In the genomic region with DNA sequence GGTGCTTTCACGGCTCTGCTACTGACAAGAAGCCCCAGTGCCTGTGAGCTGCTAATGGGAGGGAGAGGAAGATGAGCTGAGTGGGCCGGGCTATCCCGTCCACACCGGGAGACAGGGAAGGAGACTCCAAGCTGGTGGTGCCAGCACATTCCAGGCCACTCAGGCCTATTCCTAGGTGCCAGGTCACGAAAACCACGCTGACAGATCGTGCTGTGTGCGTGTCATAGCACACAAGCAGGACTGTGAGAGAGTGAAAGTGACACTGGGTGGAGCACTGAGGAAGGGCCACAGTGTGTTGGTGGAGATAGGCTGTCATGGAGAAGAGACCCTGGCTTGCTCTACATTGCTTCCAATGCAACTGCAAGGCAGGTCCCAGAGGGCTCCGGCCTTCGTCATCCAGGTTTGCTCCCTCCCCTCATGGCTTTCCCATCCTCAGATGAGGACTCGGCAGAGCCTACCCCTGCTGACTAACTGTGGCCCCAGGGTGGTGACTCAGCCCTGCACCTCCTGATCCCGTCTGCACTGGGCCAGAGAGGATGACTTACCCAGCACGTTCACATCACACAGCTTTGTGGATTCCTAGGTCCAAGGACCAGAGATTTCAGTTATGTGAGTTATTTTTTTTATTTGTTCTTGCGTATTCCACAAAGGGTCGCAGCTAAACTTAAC, we compare ENCODE assay signal across 9 cellular contexts.
DNase-seq lines count a peak whose midpoint lies in the region; FAIRE-seq and TF ChIP-seq lines count a peak whose summit lies in the region.
"Had no signal": no experiment of that assay in that cellular context is flagged by ENCODE, and none has a peak within 500 bp of the region (broad histone marks: within the 10 kb centered on the region; RNA-seq: fewer than 3 reads in every experiment).

No MANE protein-coding gene starts in this region.

- no peak overlapping the region for H3K4me2 ChIP-seq in MM.1S (ENCODE audit: low read depth, low read length)

- no peak overlapping the region for H2AFZ ChIP-seq in MM.1S (ENCODE audit: low read length)

- no peaks in the 10 kb centered on the region for H3F3A ChIP-seq in MM.1S (ENCODE audit: insufficient read depth, low read length)

- peak in 1 of 2 donors; percentile 13 for TF ChIP-seq EP300 in tibial nerve (IDR thresholded peaks at IDR 0.05)

- POLR2A ChIA-PET in GM10248 (lab: Yijun Ruan, JAX) = no interaction called here

- no peaks in the 10 kb centered on the region for H3K79me2 ChIP-seq in MM.1S (ENCODE audit: low read length)

- no peak overlapping the region for H3K9ac ChIP-seq in MM.1S (ENCODE audit: low read length)

- H3K4me1 ChIP-seq in MM.1S (ENCODE audit: low read length) (no peaks in the 10 kb centered on the region), tibial nerve (peaks cover 5 to 49% (median 11%) of the 10 kb centered on the region in 4 donors)

- H3K27me3 ChIP-seq in MM.1S (replicated peaks; ENCODE audit: insufficient read depth, low read length) (no peaks in the 10 kb centered on the region), tibial nerve (no peaks in the 10 kb centered on the region)

- DNase-seq in 8988T (peak; percentile 44), H54 (ENCODE audit: insufficient read length, low spot score) (peak; percentile 100), amniotic stem cell (lab: John Stamatoyannopoulos, UW) (peak; percentile 54), iris pigment epithelial cell (ENCODE audit: low read depth) (peak; percentile 96), MM.1S (no peak), GM10248 (ENCODE audit: extremely low spot score) (no peak), tibial nerve (ENCODE audit: low spot score in 2 of 2) (no peak), inferior parietal cortex (ENCODE audit: extremely low spot score) (no peak)
- DNase-seq: CD4-positive, alpha-beta memory T cell had no signal

- TF ChIP-seq CTCF in MM.1S (IDR thresholded peaks at IDR 0.05; ENCODE audit: low read length) = no peak
- TF ChIP-seq CTCF in GM10248 (IDR thresholded peaks at IDR 0.05; ENCODE audit: control extremely low read depth, extremely low read depth, low read depth, missing control alignments) = no peak
- no peak for TF ChIP-seq CTCF in tibial nerve (IDR thresholded peaks at IDR 0.05)

- no peak overlapping the region for H3K4me3 ChIP-seq in MM.1S (ENCODE audit: low read length)
- no peak overlapping the region for H3K4me3 ChIP-seq in tibial nerve

- TF ChIP-seq POLR2A in H54 (IDR thresholded peaks at IDR 0.05; ENCODE audit: low read depth, low read length) (no peak), tibial nerve (IDR thresholded peaks at IDR 0.05) (no peak)

- no peak overlapping the region for H3K27ac ChIP-seq in MM.1S (ENCODE audit: low read length)
- H3K27ac ChIP-seq in tibial nerve = peak overlapping the region in 2 of 4 donors; percentile 53 to 86

- H3K9me3 ChIP-seq in MM.1S (replicated peaks; ENCODE audit: insufficient read depth, low read length) (no peaks in the 10 kb centered on the region), tibial nerve (no peaks in the 10 kb centered on the region)

- FAIRE-seq in H54 (lab: Jason Lieb, UNC) = peak; percentile 94

- H4K20me1 ChIP-seq in MM.1S (ENCODE audit: insufficient read depth, low read length) = no peaks in the 10 kb centered on the region

- no peaks in the 10 kb centered on the region for H3K9me2 ChIP-seq in MM.1S (replicated peaks; ENCODE audit: insufficient read depth, low read length)

- CTCF ChIA-PET in GM10248 (lab: Yijun Ruan, JAX) = interaction anchor here (0.8 to 0.9 kb wide), 2 partner anchors 69 to 70 kb away, joined by 3 read pairs; no protein-coding TSS in a partner anchor

- H3K36me3 ChIP-seq in MM.1S (replicated peaks; ENCODE audit: insufficient read depth, low read length) = no peaks in the 10 kb centered on the region
- peaks cover 0 to 27% (median 0%) of the 10 kb centered on the region in 3 donors for H3K36me3 ChIP-seq in tibial nerve

- 78 to 82% methylated on average over 15 of the region's 15 CpGs for WGBS in tibial nerve, 2 donors

Comparison
In these comparisons a context has a peak if more than half of its experiments do, and no peak if none do; other contexts are left out.
1. DNase-seq: peak in 8988T (single experiment), H54 (single experiment), amniotic stem cell (single experiment) and iris pigment epithelial cell (single experiment); none in MM.1S (single experiment), GM10248 (single experiment), tibial nerve (0 of 2) and inferior parietal cortex (single experiment).